In the genomic region with DNA sequence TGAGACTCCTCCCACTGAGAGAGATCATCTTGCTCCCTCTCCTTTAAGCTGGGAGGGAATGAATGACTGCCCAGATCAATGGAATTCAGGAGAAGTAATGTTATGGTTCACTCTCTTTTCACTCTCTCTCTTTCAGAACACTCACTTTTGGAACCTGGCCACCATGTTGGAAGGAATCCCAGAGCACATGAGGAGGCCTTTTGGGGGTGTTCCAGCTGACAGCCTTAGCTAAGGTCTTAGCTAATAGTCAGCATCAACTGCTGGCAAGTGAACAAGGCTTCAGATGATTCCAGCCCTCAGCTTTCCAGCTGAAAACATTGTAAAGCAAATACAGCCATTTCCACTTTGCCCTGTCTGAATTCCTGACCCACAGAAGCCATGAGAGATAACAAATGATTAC, we compare ENCODE assay signal across 16 cellular contexts.
DNase-seq lines count a peak whose midpoint lies in the region; ATAC-seq, FAIRE-seq and TF ChIP-seq lines count a peak whose summit lies in the region.
"Had no signal": no experiment of that assay in that cellular context is flagged by ENCODE, and none has a peak within 500 bp of the region (broad histone marks: within the 10 kb centered on the region; RNA-seq: fewer than 3 reads in every experiment).

No MANE protein-coding gene starts in this region.

- H3K27me3 Mint-ChIP-seq in astrocyte (ENCODE audit: low read depth, unreplicated experiment), result no peaks in the 10 kb centered on the region
- H3K27me3 Mint-ChIP-seq in natural killer cell treated with Interleukin-12 subunit alpha and Interleukin-12 subunit beta and Interleukin-15 and Interleukin-18, amount 100 ng/mL, for 72 hours, result peaks cover 6 to 22% of the 10 kb centered on the region in 2 donors
- peaks cover 7% of the 10 kb centered on the region for H3K27me3 Mint-ChIP-seq in activated naive CD8-positive, alpha-beta T cell treated with anti-CD3 and anti-CD28 coated beads for 36 hours

- no peak overlapping the region for H3K27ac Mint-ChIP-seq in astrocyte (ENCODE audit: unreplicated experiment)
- H3K27ac Mint-ChIP-seq in natural killer cell treated with Interleukin-12 subunit alpha and Interleukin-12 subunit beta and Interleukin-15 and Interleukin-18, amount 100 ng/mL, for 72 hours, result no peak overlapping the region
- no peak overlapping the region for H3K27ac Mint-ChIP-seq in activated naive CD8-positive, alpha-beta T cell treated with anti-CD3 and anti-CD28 coated beads for 36 hours
- H3K27ac Mint-ChIP-seq: activated naive CD4-positive, alpha-beta T cell treated with anti-CD3 and anti-CD28 coated beads, Interleukin-2, amount 50 U/mL, for 24 hours had no signal

- ATAC-seq in right cardiac atrium, result no peak
- ATAC-seq in natural killer cell treated with Interleukin-12 subunit alpha and Interleukin-12 subunit beta and Interleukin-15 and Interleukin-18, amount 100 ng/mL, for 72 hours, result no peak
- ATAC-seq: K562 had no signal

- H3K9me3 ChIP-seq in astrocyte (ENCODE audit: insufficient read depth, low read depth, low read length), result no peaks in the 10 kb centered on the region
- no peaks in the 10 kb centered on the region for H3K9me3 ChIP-seq in right cardiac atrium (ENCODE audit: control insufficient read depth, low read length)
- H3K9me3 ChIP-seq: Caco-2 had no signal

- intact Hi-C loops in right cardiac atrium (cut with DNase I), result no loop called here

- no peaks in the 10 kb centered on the region for H3K36me3 Mint-ChIP-seq in astrocyte (ENCODE audit: low read depth, unreplicated experiment)
- peaks cover 6% of the 10 kb centered on the region for H3K36me3 Mint-ChIP-seq in natural killer cell treated with Interleukin-12 subunit alpha and Interleukin-12 subunit beta and Interleukin-15 and Interleukin-18, amount 100 ng/mL, for 72 hours
- peaks cover 2% of the 10 kb centered on the region for H3K36me3 Mint-ChIP-seq in activated naive CD8-positive, alpha-beta T cell treated with anti-CD3 and anti-CD28 coated beads for 36 hours
- H3K36me3 Mint-ChIP-seq: activated naive CD4-positive, alpha-beta T cell treated with anti-CD3 and anti-CD28 coated beads, Interleukin-2, amount 50 U/mL, for 24 hours had no signal

- H3K79me2 ChIP-seq in astrocyte (ENCODE audit: insufficient read depth, low read length), result no peaks in the 10 kb centered on the region

- H3K4me3 ChIP-seq in astrocyte (ENCODE audit: insufficient read depth, low read depth, low read length), result no peak overlapping the region
- H3K4me3 ChIP-seq in right cardiac atrium (ENCODE audit: low read length), result no peak overlapping the region
- H3K4me3 ChIP-seq: K562 had no signal

- TF ChIP-seq CTCF in astrocyte (IDR thresholded peaks at IDR 0.05; ENCODE audit: insufficient read depth, low read depth, low read length), result no peak

- H3K9ac ChIP-seq in astrocyte (ENCODE audit: low read length), result no peak overlapping the region

- H3K27ac ChIP-seq in astrocyte (ENCODE audit: low read depth, low read length) (no peak overlapping the region), right cardiac atrium (ENCODE audit: low read length) (no peak overlapping the region)
- H3K27ac ChIP-seq: 22Rv1, WERI-Rb-1 had no signal

- H3K4me2 ChIP-seq in astrocyte (ENCODE audit: low read length), result no peak overlapping the region

- H4K20me1 ChIP-seq in astrocyte (ENCODE audit: insufficient read depth, low read length), result no peaks in the 10 kb centered on the region

- peaks cover 4% of the 10 kb centered on the region for H3K4me1 ChIP-seq in astrocyte (ENCODE audit: insufficient read depth, low read length)
- H3K4me1 ChIP-seq in right cardiac atrium (ENCODE audit: control insufficient read depth, insufficient read depth, low read length), result no peaks in the 10 kb centered on the region
- H3K4me1 ChIP-seq: Caco-2 had no signal

- H3K4me1 Mint-ChIP-seq in astrocyte (ENCODE audit: low read depth, unreplicated experiment), result no peaks in the 10 kb centered on the region
- no peaks in the 10 kb centered on the region for H3K4me1 Mint-ChIP-seq in natural killer cell treated with Interleukin-12 subunit alpha and Interleukin-12 subunit beta and Interleukin-15 and Interleukin-18, amount 100 ng/mL, for 72 hours (ENCODE audit: low read depth in 2 of 2)
- H3K4me1 Mint-ChIP-seq in activated naive CD8-positive, alpha-beta T cell treated with anti-CD3 and anti-CD28 coated beads for 36 hours, result peaks cover 4% of the 10 kb centered on the region
- H3K4me1 Mint-ChIP-seq: activated naive CD4-positive, alpha-beta T cell treated with anti-CD3 and anti-CD28 coated beads, Interleukin-2, amount 50 U/mL, for 24 hours; neural crest cell had no signal

- H3K4me3 Mint-ChIP-seq in astrocyte (ENCODE audit: unreplicated experiment), result no peak overlapping the region
- no peak overlapping the region for H3K4me3 Mint-ChIP-seq in natural killer cell treated with Interleukin-12 subunit alpha and Interleukin-12 subunit beta and Interleukin-15 and Interleukin-18, amount 100 ng/mL, for 72 hours
- no peak overlapping the region for H3K4me3 Mint-ChIP-seq in activated naive CD8-positive, alpha-beta T cell treated with anti-CD3 and anti-CD28 coated beads for 36 hours
- H3K4me3 Mint-ChIP-seq: activated naive CD4-positive, alpha-beta T cell treated with anti-CD3 and anti-CD28 coated beads, Interleukin-2, amount 50 U/mL, for 24 hours; neural crest cell had no signal

- no peak for FAIRE-seq in astrocyte (lab: Jason Lieb, UNC)
- FAIRE-seq: K562 had no signal

- H3K9me3 Mint-ChIP-seq in astrocyte (ENCODE audit: unreplicated experiment), result no peaks in the 10 kb centered on the region
- H3K9me3 Mint-ChIP-seq in natural killer cell treated with Interleukin-12 subunit alpha and Interleukin-12 subunit beta and Interleukin-15 and Interleukin-18, amount 100 ng/mL, for 72 hours, result peaks cover 10% of the 10 kb centered on the region
- peaks cover 9% of the 10 kb centered on the region for H3K9me3 Mint-ChIP-seq in activated naive CD8-positive, alpha-beta T cell treated with anti-CD3 and anti-CD28 coated beads for 36 hours

- no peak overlapping the region for H2AFZ ChIP-seq in astrocyte (ENCODE audit: low read depth, low read length)

- H3K36me3 ChIP-seq in astrocyte (ENCODE audit: insufficient read depth, low read length), result no peaks in the 10 kb centered on the region
- H3K36me3 ChIP-seq: WERI-Rb-1 had no signal

- DNase-seq in NCI-H2081 (lab: John Stamatoyannopoulos, UW), result peak; percentile 35 to 71
- no peak for DNase-seq in NCI-H2081 treated with DMSO at 0.1 percent for 48 hours (lab: John Stamatoyannopoulos, UW)
- peak; percentile 93 for DNase-seq in astrocyte (ENCODE audit: low read depth)
- peak; percentile 41 to 71 (median 50) for DNase-seq in right cardiac atrium
- peak; percentile 60 for DNase-seq in superior temporal gyrus (ENCODE audit: extremely low spot score)
- no peak for DNase-seq in natural killer cell treated with Interleukin-12 subunit alpha and Interleukin-12 subunit beta and Interleukin-15 and Interleukin-18, amount 100 ng/mL, for 72 hours (ENCODE audit: low spot score)
- no peak for DNase-seq in activated naive CD8-positive, alpha-beta T cell treated with anti-CD3 and anti-CD28 coated beads for 36 hours
- DNase-seq in activated CD4-positive, CD25-positive, alpha-beta regulatory T cell (lab: John Stamatoyannopoulos, UW), result no peak
- DNase-seq: Caco-2, NCI-H2107, trophoblast cell, WERI-Rb-1 had no signal

- H3K27me3 ChIP-seq in astrocyte (ENCODE audit: insufficient read depth, low read length) (no peaks in the 10 kb centered on the region), right cardiac atrium (ENCODE audit: control insufficient read depth, insufficient read depth) (no peaks in the 10 kb centered on the region)

Comparison
In these comparisons a context has a peak if more than half of its experiments do, and no peak if none do; other contexts are left out.
1. DNase-seq: peak in NCI-H2081 (2 of 2), astrocyte (single experiment), right cardiac atrium (3 of 3) and superior temporal gyrus (single experiment); none in NCI-H2081 treated with DMSO at 0.1 percent for 48 hours (single experiment), natural killer cell treated with Interleukin-12 subunit alpha and Interleukin-12 subunit beta and Interleukin-15 and Interleukin-18, amount 100 ng/mL, for 72 hours (single experiment), activated naive CD8-positive, alpha-beta T cell treated with anti-CD3 and anti-CD28 coated beads for 36 hours (single experiment) and activated CD4-positive, CD25-positive, alpha-beta regulatory T cell (0 of 4).